ENCODE assay signal across 10 cellular contexts in the genomic region with DNA sequence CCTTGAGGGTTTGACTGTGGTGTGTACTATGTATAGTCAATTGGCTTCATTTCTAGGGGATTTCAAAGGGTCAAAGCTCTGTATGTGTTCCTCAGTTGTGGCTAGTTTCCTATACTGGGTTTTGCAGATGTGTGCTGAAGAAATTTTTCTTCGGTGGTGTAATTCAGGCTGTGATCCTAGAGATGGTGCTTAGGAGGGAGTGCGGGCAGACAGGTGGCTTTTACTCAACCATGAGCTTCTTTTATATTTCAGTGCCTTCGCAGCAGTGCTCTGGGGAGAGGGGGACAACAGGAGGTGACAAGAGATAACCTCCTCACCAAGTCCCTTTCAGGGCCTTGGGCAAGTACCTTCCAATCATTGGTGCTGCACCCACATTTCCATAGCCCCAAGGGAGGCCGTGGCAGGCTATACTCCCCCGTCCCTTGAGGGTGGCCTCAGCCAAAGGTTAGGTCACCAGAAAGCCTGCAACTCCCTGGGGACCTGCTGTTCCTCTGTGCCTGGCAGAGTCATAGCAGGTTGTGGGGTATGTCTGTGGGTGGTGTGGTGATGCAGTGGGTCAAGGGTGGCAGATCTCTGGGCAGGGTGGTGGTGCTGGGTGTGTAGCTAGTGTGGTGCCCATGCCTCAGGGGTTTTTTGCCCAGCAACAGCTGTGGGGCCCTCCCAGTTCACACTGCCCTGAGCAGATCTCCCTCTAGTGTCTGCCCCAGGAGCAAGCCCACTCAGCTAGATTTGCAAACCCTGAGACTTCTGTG. TPM values are rescaled to one million over a fixed set of nuclear protein-coding genes. Genes with fewer than 3 reads are reported as not detected.
DNase-seq lines count a peak whose midpoint lies in the region; ATAC-seq, FAIRE-seq and TF ChIP-seq lines count a peak whose summit lies in the region.
"Had no signal": no experiment of that assay in that cellular context is flagged by ENCODE, and none has a peak within 500 bp of the region (broad histone marks: within the 10 kb centered on the region; RNA-seq: fewer than 3 reads in every experiment).

No MANE protein-coding gene starts in this region.

- H3K9me3 ChIP-seq in endodermal cell (ENCODE audit: control insufficient read depth, low read length): no peaks in the 10 kb centered on the region
- no peaks in the 10 kb centered on the region for H3K9me3 ChIP-seq in CD8-positive, alpha-beta T cell (ENCODE audit: low read length)

- no peak overlapping the region for H3K9ac ChIP-seq in endodermal cell (ENCODE audit: extremely low read depth, low read length, poor library complexity, severe bottlenecking)

- H3K36me3 Mint-ChIP-seq in endodermal cell (ENCODE audit: low read depth): no peaks in the 10 kb centered on the region
- no peaks in the 10 kb centered on the region for H3K36me3 Mint-ChIP-seq in CD8-positive, alpha-beta T cell

- H3K4me3 ChIP-seq in endodermal cell (ENCODE audit: low read length): no peak overlapping the region
- no peak overlapping the region for H3K4me3 ChIP-seq in CD8-positive, alpha-beta T cell (ENCODE audit: low read depth, low read length)

- DNase-seq in GM12892 (ENCODE audit: insufficient read length): no peak
- DNase-seq in endodermal cell: no peak
- no peak for DNase-seq in CD8-positive, alpha-beta T cell
- no peak for DNase-seq in LoVo (ENCODE audit: low spot score)
- DNase-seq in sciatic nerve (ENCODE audit: low spot score): no peak
- no peak for DNase-seq in NCI-H2029 (lab: John Stamatoyannopoulos, UW)
- DNase-seq: NCI-H1436 had no signal

- FAIRE-seq in GM12892 (lab: Jason Lieb, UNC): peak; percentile 92
- FAIRE-seq: H54 had no signal

- H3K36me3 ChIP-seq in endodermal cell (ENCODE audit: control insufficient read depth, insufficient read depth, low read length): no peaks in the 10 kb centered on the region
- no peaks in the 10 kb centered on the region for H3K36me3 ChIP-seq in CD8-positive, alpha-beta T cell (ENCODE audit: insufficient read depth, low read length)

- H3K4me1 Mint-ChIP-seq in endodermal cell: peaks cover 23% of the 10 kb centered on the region
- H3K4me1 Mint-ChIP-seq in CD8-positive, alpha-beta T cell (ENCODE audit: low read depth): no peaks in the 10 kb centered on the region

- intact Hi-C loops in CD8-positive, alpha-beta T cell (cut with DNase I, micrococcal nuclease): no loop called here
- intact Hi-C loops in sciatic nerve (cut with DNase I): no loop called here

- no peak for TF ChIP-seq POLR2A in GM12892 (IDR thresholded peaks at IDR 0.05; ENCODE audit: low read depth, low read length)

- no peaks in the 10 kb centered on the region for H3K9me3 Mint-ChIP-seq in endodermal cell
- peaks cover 5% of the 10 kb centered on the region for H3K9me3 Mint-ChIP-seq in CD8-positive, alpha-beta T cell

- WGBS in endodermal cell (ENCODE audit: insufficient coverage in 1 of 2, insufficient read length in 1 of 2), 2 experiments: 94 to 100% methylated on average over 1 to 5 of the region's 5 CpGs

- no peaks in the 10 kb centered on the region for H3K4me1 ChIP-seq in endodermal cell (ENCODE audit: control insufficient read depth, insufficient read depth, low read length)
- no peaks in the 10 kb centered on the region for H3K4me1 ChIP-seq in CD8-positive, alpha-beta T cell (ENCODE audit: insufficient read depth, low read length)

- ATAC-seq in GM19468 (IDR thresholded peaks at IDR 0.05; ENCODE audit: extremely low read depth, unreplicated experiment): peak; percentile 40
- peak; percentile 55 for ATAC-seq in HG03066 (IDR thresholded peaks at IDR 0.05; ENCODE audit: low read depth, unreplicated experiment)
- ATAC-seq in CD8-positive, alpha-beta T cell: no peak
- no peak for ATAC-seq in sciatic nerve

- no peak overlapping the region for H3K27ac Mint-ChIP-seq in endodermal cell
- no peak overlapping the region for H3K27ac Mint-ChIP-seq in CD8-positive, alpha-beta T cell

- CTCF ChIA-PET in CD8-positive, alpha-beta T cell (lab: Charles Lee): no interaction called here

- H3K27me3 ChIP-seq in endodermal cell (ENCODE audit: control insufficient read depth, insufficient read depth, low read length, poor library complexity, severe bottlenecking): no peaks in the 10 kb centered on the region
- no peaks in the 10 kb centered on the region for H3K27me3 ChIP-seq in CD8-positive, alpha-beta T cell (ENCODE audit: insufficient read depth, low read length)

- peak; percentile 28 for TF ChIP-seq CTCF in endodermal cell (conservative IDR thresholded peaks at IDR 0.05)
- TF ChIP-seq CTCF in CD8-positive, alpha-beta T cell (IDR thresholded peaks at IDR 0.05): no peak

- H3K4me3 Mint-ChIP-seq in endodermal cell: no peak overlapping the region
- no peak overlapping the region for H3K4me3 Mint-ChIP-seq in CD8-positive, alpha-beta T cell

- POLR2A ChIA-PET in CD8-positive, alpha-beta T cell (lab: Charles Lee): interaction anchor here (0.6 kb wide), 1 partner anchor 40 kb away, joined by 4 read pairs; no protein-coding TSS in a partner anchor

- no peak overlapping the region for H3K27ac ChIP-seq in endodermal cell (ENCODE audit: low read depth, low read length)
- no peak overlapping the region for H3K27ac ChIP-seq in CD8-positive, alpha-beta T cell (ENCODE audit: low read depth, low read length)

- H3K27me3 Mint-ChIP-seq in endodermal cell (ENCODE audit: insufficient read depth): peaks cover 7% of the 10 kb centered on the region
- H3K27me3 Mint-ChIP-seq in CD8-positive, alpha-beta T cell (ENCODE audit: low read depth): peaks cover 8% of the 10 kb centered on the region

RNA-seq across cellular contexts. Expression of gene TMX1, which starts 37.0 kb away (rescaled TPM):
- 41.8 TPM for polyA plus RNA-seq in GM12892 (2012; ENCODE audit: missing spikeins)
- total RNA-seq in endodermal cell: 10 to 100 TPM; 28.8 to 36.1 TPM
- polyA plus RNA-seq in endodermal cell (2013, experiment 1 of 2): 64.9 TPM
- 56.9 TPM for polyA plus RNA-seq in endodermal cell (2013, experiment 2 of 2)
- 10 to 100 TPM; 10.2 to 11.1 TPM for total RNA-seq in CD8-positive, alpha-beta T cell
- 27.3 TPM for total RNA-seq in sciatic nerve

Comparison
In these comparisons a context has a peak if more than half of its experiments do, and no peak if none do; other contexts are left out.
1. ATAC-seq: peak in GM19468 (single experiment) and HG03066 (single experiment); none in CD8-positive, alpha-beta T cell (single experiment) and sciatic nerve (single experiment).